ENCODE assay signal across 1 cellular context in the genomic region with DNA sequence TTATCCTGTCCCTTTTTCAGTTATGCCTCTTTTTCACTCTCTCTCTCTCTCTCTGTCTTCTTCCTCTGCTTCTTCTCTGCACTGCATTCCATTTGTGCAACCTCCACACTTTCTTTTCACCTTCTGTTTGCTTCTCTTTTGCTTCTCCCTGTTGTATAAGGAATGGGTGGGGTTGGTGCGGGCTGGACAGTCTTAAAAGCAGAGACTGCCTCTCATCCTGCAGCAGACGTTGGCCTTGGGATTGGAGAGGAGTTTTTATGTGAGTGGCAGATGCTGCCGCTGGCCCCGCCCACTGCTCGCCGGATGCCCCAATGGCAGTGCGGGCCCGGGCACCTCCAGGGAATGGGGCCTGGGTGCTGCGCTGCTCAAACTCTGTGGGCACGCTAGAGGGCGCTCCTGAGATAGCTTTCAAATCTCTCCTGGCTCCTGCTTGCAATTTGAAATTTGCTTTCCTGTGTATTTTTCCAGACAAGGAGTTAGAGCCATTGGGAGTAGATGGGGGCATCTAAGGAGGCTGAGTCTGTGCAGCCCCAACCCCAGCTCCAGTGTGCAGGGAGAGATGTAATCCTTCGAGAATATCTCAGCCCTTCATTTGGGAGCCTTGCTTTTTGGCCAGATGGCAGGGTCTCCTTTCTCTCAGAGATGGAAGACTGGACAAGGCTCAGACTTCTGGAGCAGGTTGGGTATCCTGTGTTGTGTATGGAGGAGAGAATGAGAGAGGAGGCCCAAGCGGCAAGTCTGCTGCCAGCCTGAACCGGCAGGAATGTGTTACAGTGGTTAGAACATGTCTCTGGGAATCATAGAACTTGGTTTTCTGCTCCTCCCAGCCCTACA.
TF ChIP-seq lines count a peak whose summit lies in the region.

No MANE protein-coding gene starts in this region.

TF ChIP-seq in K562, 482 proteins besides CTCF, POLR2A, EP300 and RAD21 (continued from another document):
- TF ChIP-seq, protein P1, sequence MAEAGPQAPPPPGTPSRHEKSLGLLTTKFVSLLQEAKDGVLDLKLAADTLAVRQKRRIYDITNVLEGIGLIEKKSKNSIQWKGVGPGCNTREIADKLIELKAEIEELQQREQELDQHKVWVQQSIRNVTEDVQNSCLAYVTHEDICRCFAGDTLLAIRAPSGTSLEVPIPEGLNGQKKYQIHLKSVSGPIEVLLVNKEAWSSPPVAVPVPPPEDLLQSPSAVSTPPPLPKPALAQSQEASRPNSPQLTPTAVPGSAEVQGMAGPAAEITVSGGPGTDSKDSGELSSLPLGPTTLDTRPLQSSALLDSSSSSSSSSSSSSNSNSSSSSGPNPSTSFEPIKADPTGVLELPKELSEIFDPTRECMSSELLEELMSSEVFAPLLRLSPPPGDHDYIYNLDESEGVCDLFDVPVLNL (CRISPR knock-in tag; IDR thresholded peaks at IDR 0.05; ENCODE audit: low read depth) = no peak
- TF ChIP-seq MTA1 (IDR thresholded peaks at IDR 0.05; ENCODE audit: borderline replicate concordance) = no peak
